In genomic region chr20:23361651-23362391, GRCh38 we compare ENCODE assay signal across 8 cellular contexts. TPM values are rescaled to one million over a fixed set of nuclear protein-coding genes. Genes with fewer than 3 reads are reported as not detected.
A peak's percentile ranks its signal among the peaks of the same experiment; 100 is the strongest.
DNase-seq lines count a peak whose midpoint lies in the region; ATAC-seq and TF ChIP-seq lines count a peak whose summit lies in the region.

Gene GZF1, plus strand, starts transcription at chr20:23362182. Its CDS starts 2,202 bp downstream, at chr20:23364384.

- DNase-seq in GM04503 (ENCODE audit: low read depth) (peak; percentile 80), HFF-Myc (ENCODE audit: extremely low read depth, low read depth) (peak; percentile 86), MV-4-11 (lab: John Stamatoyannopoulos, UW) (peak; percentile 97), SJSA1 (ENCODE audit: low read depth in 1 of 2, low spot score in 2 of 2) (peak; percentile 98 to 99), foreskin keratinocyte (peak; percentile 83 to 92), stromal cell of bone marrow (ENCODE audit: low read depth) (peak; percentile 92)
- DNase-seq in activated naive CD4-positive, alpha-beta T cell (lab: John Stamatoyannopoulos, UW), result peak; percentile 94 to 98 (median 96)

- H3K4me1 ChIP-seq in SJSA1 (replicated peaks), result peaks cover 38% of the 10 kb centered on the region
- H3K4me1 ChIP-seq in foreskin keratinocyte, result peaks cover 6% of the 10 kb centered on the region
- peaks cover 36% of the 10 kb centered on the region for H3K4me1 ChIP-seq in neuron (ENCODE audit: insufficient read depth, low read length)

- TF ChIP-seq CTCF in HFF-Myc (IDR thresholded peaks at IDR 0.05; ENCODE audit: low read depth, low read length, missing control alignments) (no peak), foreskin keratinocyte (conservative IDR thresholded peaks at IDR 0.05) (peak; percentile 25)

- H3K27me3 ChIP-seq in SJSA1 (replicated peaks) (no peaks in the 10 kb centered on the region), foreskin keratinocyte (no peaks in the 10 kb centered on the region), neuron (ENCODE audit: insufficient read depth, low read length) (no peaks in the 10 kb centered on the region)

- H3K4me3 ChIP-seq in HFF-Myc (replicated peaks; ENCODE audit: low read depth, low read length), result peak within 1 kb of the TSS; percentile 66
- H3K4me3 ChIP-seq in SJSA1, result peak within 1 kb of the TSS; percentile 87
- peak within 1 kb of the TSS; percentile 90 for H3K4me3 ChIP-seq in neuron (ENCODE audit: low read length)

- no peaks in the 10 kb centered on the region for H3K9me3 ChIP-seq in SJSA1 (replicated peaks)
- H3K9me3 ChIP-seq in neuron (ENCODE audit: low read length), result peaks cover 5% of the 10 kb centered on the region

- H2AFZ ChIP-seq in neuron (ENCODE audit: low read depth, low read length), result peak within 1 kb of the TSS; percentile 75

- peak; percentile 84 for ATAC-seq in foreskin keratinocyte

- H3K27ac ChIP-seq in SJSA1 (peak within 1 kb of the TSS; percentile 97), foreskin keratinocyte (peak within 1 kb of the TSS; percentile 80)

- H3K36me3 ChIP-seq in SJSA1 (peaks cover 37% of the 10 kb centered on the region), neuron (ENCODE audit: insufficient read depth, low read length) (peaks cover 25% of the 10 kb centered on the region)

RNA-seq across cellular contexts. Expression of gene GZF1, which starts in this region (rescaled TPM):
- total RNA-seq in SJSA1 (2014; rRNA removed; shearing (Covaris generic)), result 19.4 and 22.0 TPM in 2 replicates
- 8.5 and 9.5 TPM in 2 replicates for total RNA-seq in foreskin keratinocyte
- polyA plus RNA-seq in foreskin keratinocyte, result 3.1 and 3.5 TPM in 2 replicates

Comparison
In these comparisons a context has a peak if more than half of its experiments do, and no peak if none do; other contexts are left out.
1. Peak in every context shown above with its lines: DNase-seq, ATAC-seq, H3K4me3 ChIP-seq and H3K27ac ChIP-seq.